Comparison of ENCODE assay signal across 23 cellular contexts in the genomic region with DNA sequence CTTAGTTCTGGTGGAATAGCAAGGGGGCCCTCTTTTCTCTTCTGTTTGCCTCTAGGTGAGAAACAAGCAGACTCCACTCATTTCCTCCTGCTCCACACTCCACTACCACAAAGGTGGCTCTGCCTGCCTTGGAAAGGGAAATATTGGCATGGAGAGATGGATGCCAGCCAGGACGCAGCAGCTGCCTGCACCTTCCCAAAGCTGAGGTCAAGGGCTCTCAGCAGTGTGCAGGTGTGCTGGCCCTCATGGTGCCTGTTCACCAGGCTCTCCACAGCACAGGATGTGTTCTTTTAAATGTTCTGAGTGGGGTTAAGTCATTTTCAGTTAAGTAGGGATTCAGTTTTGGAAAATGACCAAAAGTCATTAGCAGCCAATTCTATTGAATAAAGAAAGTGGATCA.
DNase-seq lines count a peak whose midpoint lies in the region; ATAC-seq and TF ChIP-seq lines count a peak whose summit lies in the region.
"Had no signal": no experiment of that assay in that cellular context is flagged by ENCODE, and none has a peak within 500 bp of the region (broad histone marks: within the 10 kb centered on the region; RNA-seq: fewer than 3 reads in every experiment).

No MANE protein-coding gene starts in this region.

- WGBS in body of pancreas, 2 donors, result 46 to 50% methylated on average over 1 of the region's 1 CpG

- H3K4me3 ChIP-seq in body of pancreas, result no peak overlapping the region
- H3K4me3 ChIP-seq: BLaER1, heart left ventricle, ovary, SJSA1 had no signal

- peak; percentile 95 for DNase-seq in DMS153 (lab: John Stamatoyannopoulos, UW)
- DNase-seq in NCI-H1105 treated with DMSO at 0.1 percent for 48 hours (lab: John Stamatoyannopoulos, UW), result peak; percentile 100
- peak; percentile 89 for DNase-seq in NCI-H345 (lab: John Stamatoyannopoulos, UW)
- DNase-seq in body of pancreas, result peak; percentile 4 to 60 (median 30)
- DNase-seq in kidney glomerular epithelial cell (lab: John Stamatoyannopoulos, UW), result no peak
- no peak for DNase-seq in NCI-H1436 treated with DMSO at 0.1 percent for 48 hours (lab: John Stamatoyannopoulos, UW)
- DNase-seq in LoVo (ENCODE audit: low spot score), result no peak
- DNase-seq: ACHN; activated CD4-positive, alpha-beta T cell treated with anti-CD3 and anti-CD28 coated beads for 48 hours; activated CD8-positive, alpha-beta memory T cell treated with anti-CD3 and anti-CD28 coated beads, Interleukin-2, amount 10 ng/mL, durations not matched to agents 7 days and 5 days; anterior cingulate cortex; central memory CD4-positive, alpha-beta T cell; GDM1; HCEC 1CT; heart left ventricle; naive thymus-derived CD4-positive, alpha-beta T cell; NCI-H1694 treated with DMSO at 0.1 percent for 48 hours; ovary; right cardiac atrium had no signal

- intact Hi-C loops in body of pancreas (cut with DNase I), result no loop called here

- no peak for TF ChIP-seq CTCF in body of pancreas (IDR thresholded peaks at IDR 0.05)

- no peak overlapping the region for H3K27ac ChIP-seq in body of pancreas
- H3K27ac ChIP-seq: BLaER1, epithelial cell of prostate, heart left ventricle, ovary, SJSA1 had no signal

- H3K36me3 ChIP-seq in body of pancreas (replicated peaks in 1 of 2; ENCODE audit: insufficient read depth in 1 of 2, low read depth in 2 of 2), result peaks cover 0 to 2% of the 10 kb centered on the region in 2 donors
- H3K36me3 ChIP-seq: BLaER1, heart left ventricle, ovary, SJSA1 had no signal

- no peak for ATAC-seq in body of pancreas
- no peak for ATAC-seq in GM18519 (IDR thresholded peaks at IDR 0.05; ENCODE audit: low FRiP score, unreplicated experiment)
- ATAC-seq: activated CD8-positive, alpha-beta memory T cell treated with anti-CD3 and anti-CD28 coated beads, Interleukin-2, amount 10 ng/mL, durations not matched to agents 7 days and 5 days; heart left ventricle; naive thymus-derived CD4-positive, alpha-beta T cell; right cardiac atrium had no signal

- H3K4me1 ChIP-seq in body of pancreas, result no peaks in the 10 kb centered on the region
- H3K4me1 ChIP-seq: BLaER1, heart left ventricle, SJSA1 had no signal

- no peaks in the 10 kb centered on the region for H3K9me3 ChIP-seq in body of pancreas
- H3K9me3 ChIP-seq: BLaER1, ovary, SJSA1 had no signal

- no peak for TF ChIP-seq POLR2A in body of pancreas (IDR thresholded peaks at IDR 0.05)

- H3K27me3 ChIP-seq in body of pancreas, result no peaks in the 10 kb centered on the region
- H3K27me3 ChIP-seq: BLaER1, heart left ventricle, ovary, SJSA1 had no signal

Comparison
In these comparisons a context has a peak if more than half of its experiments do, and no peak if none do; other contexts are left out.
1. DNase-seq: peak in DMS153 (single experiment), NCI-H1105 treated with DMSO at 0.1 percent for 48 hours (single experiment), NCI-H345 (single experiment) and body of pancreas (4 of 4); none in kidney glomerular epithelial cell (single experiment), NCI-H1436 treated with DMSO at 0.1 percent for 48 hours (single experiment) and LoVo (single experiment).